ENCODE assay signal across 18 cellular contexts in the genomic region with DNA sequence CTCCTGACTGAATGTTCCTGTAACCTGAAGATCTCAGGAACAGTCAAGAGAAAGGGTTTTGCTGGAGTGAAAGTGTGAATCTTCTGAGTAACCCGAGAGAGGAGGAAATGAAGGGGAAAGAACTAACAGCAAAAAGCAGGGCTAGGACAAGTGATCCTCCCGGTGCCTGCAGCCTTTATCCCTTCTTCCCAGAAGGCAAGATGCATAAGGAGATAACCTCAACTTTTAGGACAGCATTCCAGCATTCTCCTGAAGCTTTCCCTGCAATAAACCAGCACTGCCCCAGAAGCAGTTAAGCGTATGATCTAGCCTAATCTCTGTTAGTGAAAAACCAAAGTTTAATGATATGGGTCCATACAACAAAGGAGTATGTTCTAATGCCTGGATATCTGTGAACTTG.
DNase-seq lines count a peak whose midpoint lies in the region; ATAC-seq and TF ChIP-seq lines count a peak whose summit lies in the region.
"Had no signal": no experiment of that assay in that cellular context is flagged by ENCODE, and none has a peak within 500 bp of the region (broad histone marks: within the 10 kb centered on the region; RNA-seq: fewer than 3 reads in every experiment).

No MANE protein-coding gene starts in this region.

- CTCF ChIA-PET in activated CD8-positive, alpha-beta T cell treated with anti-CD3 and anti-CD28 coated beads, Interleukin-2, amount 10 ng/mL, durations not matched to agents 7 days and 5 days (lab: Charles Lee): no interaction called here

- H3K27me3 Mint-ChIP-seq in endothelial cell (ENCODE audit: unreplicated experiment): peaks cover 3% of the 10 kb centered on the region
- H3K27me3 Mint-ChIP-seq in nephron (ENCODE audit: low read depth): no peaks in the 10 kb centered on the region
- peaks cover 3% of the 10 kb centered on the region for H3K27me3 Mint-ChIP-seq in activated CD8-positive, alpha-beta T cell treated with anti-CD3 and anti-CD28 coated beads, Interleukin-2, amount 10 ng/mL, durations not matched to agents 7 days and 5 days (ENCODE audit: low read depth)

- no peaks in the 10 kb centered on the region for H3K36me3 ChIP-seq in effector memory CD4-positive, alpha-beta T cell (ENCODE audit: control insufficient read depth, insufficient read depth, low read length)
- H3K36me3 ChIP-seq: BLaER1 had no signal

- H3K9me3 ChIP-seq in effector memory CD4-positive, alpha-beta T cell (ENCODE audit: control insufficient read depth, low read length): no peaks in the 10 kb centered on the region
- H3K9me3 ChIP-seq: BLaER1 had no signal

- H3K4me3 ChIP-seq in effector memory CD4-positive, alpha-beta T cell (ENCODE audit: insufficient read depth, low read depth, low read length, poor library complexity, severe bottlenecking): no peak overlapping the region
- H3K4me3 ChIP-seq: BLaER1, GM23338 had no signal

- POLR2A ChIA-PET in activated CD8-positive, alpha-beta T cell treated with anti-CD3 and anti-CD28 coated beads, Interleukin-2, amount 10 ng/mL, durations not matched to agents 7 days and 5 days (lab: Charles Lee): no interaction called here

- TF ChIP-seq CTCF in endothelial cell (IDR thresholded peaks at IDR 0.05; ENCODE audit: unreplicated experiment): no peak
- TF ChIP-seq CTCF in nephron (IDR thresholded peaks at IDR 0.05; ENCODE audit: unreplicated experiment in 3 of 3): no peak

- H3K4me1 Mint-ChIP-seq in endothelial cell (ENCODE audit: unreplicated experiment) (peaks cover 40% of the 10 kb centered on the region), nephron (peaks cover 51% of the 10 kb centered on the region)
- H3K4me1 Mint-ChIP-seq in activated CD8-positive, alpha-beta T cell treated with anti-CD3 and anti-CD28 coated beads, Interleukin-2, amount 10 ng/mL, durations not matched to agents 7 days and 5 days (ENCODE audit: low read depth): no peaks in the 10 kb centered on the region
- H3K4me1 Mint-ChIP-seq: B cell; CD8-positive, alpha-beta memory T cell had no signal

- no peaks in the 10 kb centered on the region for H3K4me1 ChIP-seq in effector memory CD4-positive, alpha-beta T cell (ENCODE audit: control insufficient read depth, insufficient read depth, low read length, poor library complexity, severe bottlenecking)

- H3K27me3 ChIP-seq in effector memory CD4-positive, alpha-beta T cell (replicated peaks; ENCODE audit: control insufficient read depth, insufficient read depth, low read length, poor library complexity, severe bottlenecking): no peaks in the 10 kb centered on the region
- H3K27me3 ChIP-seq: BLaER1 had no signal

- H3K4me3 Mint-ChIP-seq in endothelial cell (ENCODE audit: unreplicated experiment) (peak overlapping the region; percentile 4), nephron (no peak overlapping the region)
- no peak overlapping the region for H3K4me3 Mint-ChIP-seq in activated CD8-positive, alpha-beta T cell treated with anti-CD3 and anti-CD28 coated beads, Interleukin-2, amount 10 ng/mL, durations not matched to agents 7 days and 5 days
- H3K4me3 Mint-ChIP-seq: B cell; CD14-positive monocyte; CD4-positive, alpha-beta T cell; CD8-positive, alpha-beta memory T cell; GM23338; H9 had no signal

- H3K9me3 Mint-ChIP-seq in endothelial cell (ENCODE audit: unreplicated experiment) (no peaks in the 10 kb centered on the region), nephron (no peaks in the 10 kb centered on the region)
- H3K9me3 Mint-ChIP-seq in activated CD8-positive, alpha-beta T cell treated with anti-CD3 and anti-CD28 coated beads, Interleukin-2, amount 10 ng/mL, durations not matched to agents 7 days and 5 days (ENCODE audit: insufficient read depth): no peaks in the 10 kb centered on the region
- H3K9me3 Mint-ChIP-seq: CD4-positive, alpha-beta T cell; CD8-positive, alpha-beta memory T cell; GM23338; H9 had no signal

- no peak for ATAC-seq in activated CD8-positive, alpha-beta T cell treated with anti-CD3 and anti-CD28 coated beads, Interleukin-2, amount 10 ng/mL, durations not matched to agents 7 days and 5 days
- ATAC-seq: GM23338, HCT116 had no signal

- H3K27ac ChIP-seq in effector memory CD4-positive, alpha-beta T cell (ENCODE audit: insufficient read depth, low read length, poor library complexity, severe bottlenecking): no peak overlapping the region
- H3K27ac ChIP-seq: BLaER1 had no signal

- DNase-seq in ELF-1 (ENCODE audit: low read depth, low spot score): peak; percentile 49
- DNase-seq in endothelial cell (ENCODE audit: low spot score): no peak
- no peak for DNase-seq in effector memory CD4-positive, alpha-beta T cell
- DNase-seq in activated CD8-positive, alpha-beta T cell treated with anti-CD3 and anti-CD28 coated beads, Interleukin-2, amount 10 ng/mL, durations not matched to agents 7 days and 5 days: no peak
- DNase-seq in NCI-H1105 (lab: John Stamatoyannopoulos, UW): no peak
- DNase-seq: CD4-positive, alpha-beta T cell; CD8-positive, alpha-beta memory T cell; DMS 273 treated with DMSO at 0.1 percent for 48 hours; DMS79; EL; GF-D8; H9 had no signal

- H3K36me3 Mint-ChIP-seq in endothelial cell (ENCODE audit: low read depth, unreplicated experiment) (no peaks in the 10 kb centered on the region), nephron (ENCODE audit: low read depth) (no peaks in the 10 kb centered on the region)
- H3K36me3 Mint-ChIP-seq in activated CD8-positive, alpha-beta T cell treated with anti-CD3 and anti-CD28 coated beads, Interleukin-2, amount 10 ng/mL, durations not matched to agents 7 days and 5 days (ENCODE audit: low read depth): no peaks in the 10 kb centered on the region
- H3K36me3 Mint-ChIP-seq: CD14-positive monocyte; CD8-positive, alpha-beta memory T cell had no signal

- H3K27ac Mint-ChIP-seq in endothelial cell (ENCODE audit: unreplicated experiment) (no peak overlapping the region), nephron (peak overlapping the region; percentile 35 to 43 (median 38))
- no peak overlapping the region for H3K27ac Mint-ChIP-seq in activated CD8-positive, alpha-beta T cell treated with anti-CD3 and anti-CD28 coated beads, Interleukin-2, amount 10 ng/mL, durations not matched to agents 7 days and 5 days
- H3K27ac Mint-ChIP-seq: B cell; CD4-positive, alpha-beta T cell; CD8-positive, alpha-beta memory T cell; GM23338; H9 had no signal

Comparison
In these comparisons a context has a peak if more than half of its experiments do, and no peak if none do; other contexts are left out.
1. H3K27ac Mint-ChIP-seq: peak in nephron (3 of 3); none in endothelial cell (single experiment) and activated CD8-positive, alpha-beta T cell treated with anti-CD3 and anti-CD28 coated beads, Interleukin-2, amount 10 ng/mL, durations not matched to agents 7 days and 5 days (single experiment).